8 cellular contexts compared by ENCODE assay signal in genomic region chr12:1939745-1940607, GRCh38. TPM values are rescaled to one million over a fixed set of nuclear protein-coding genes. Genes with fewer than 3 reads are reported as not detected.
DNase-seq lines count a peak whose midpoint lies in the region; ATAC-seq and TF ChIP-seq lines count a peak whose summit lies in the region.

No MANE protein-coding gene starts in this region.

- TF ChIP-seq CTCF in GM12874 (IDR thresholded peaks at IDR 0.05; ENCODE audit: insufficient read depth, low read depth, low read length) (peak; percentile 84), LNCaP clone FGC (IDR thresholded peaks at IDR 0.05; ENCODE audit: control insufficient read depth, extremely low read depth, insufficient read depth) (peak; percentile 96), SK-N-SH (IDR thresholded peaks at IDR 0.05) (peak; percentile 98), omental fat pad (IDR thresholded peaks at IDR 0.05) (peak in 2 of 3 donors; percentile 71 to 75)

- no peaks in the 10 kb centered on the region for H4K20me1 ChIP-seq in SK-N-SH (ENCODE audit: insufficient read depth)

- H3K27ac ChIP-seq in SK-N-SH (ENCODE audit: low read depth in 2 of 2, low read length in 1 of 2) = peak overlapping the region in 1 of 2 experiments; percentile 50; a peak in 1 of 4 replicates

- H2AFZ ChIP-seq in SK-N-SH (ENCODE audit: low read depth) = no peak overlapping the region

- no peak for TF ChIP-seq EP300 in SK-N-SH (IDR thresholded peaks at IDR 0.05; ENCODE audit: borderline replicate concordance in 1 of 2, low read depth in 1 of 2, low read length in 1 of 2)

- H3K4me1 ChIP-seq in SK-N-SH (ENCODE audit: control insufficient read depth in 1 of 2, insufficient read depth in 2 of 2, low read depth in 1 of 2, low read length in 1 of 2) = peaks cover 0 to 32% of the 10 kb centered on the region in 2 experiments; a peak in 2 of 4 replicates

- H3K4me3 ChIP-seq in LNCaP clone FGC (ENCODE audit: low read depth, low read length) (no peak overlapping the region), SK-N-SH (ENCODE audit: low read depth in 2 of 2, low read length in 1 of 2) (no peak overlapping the region; a peak in 1 of 4 replicates)

- H3K4me2 ChIP-seq in SK-N-SH = no peak overlapping the region

- TF ChIP-seq RAD21 in SK-N-SH (IDR thresholded peaks at IDR 0.05; ENCODE audit: low read length) = peak; percentile 98

- CTCF ChIA-PET in SK-N-SH (lab: Yijun Ruan, JAX) = interaction anchor here (0.5 to 5.3 kb wide), 100 partner anchors 9 to 822 kb away, joined by 3 to 349 read pairs (median 5); partner anchors contain the start of genes ADIPOR2, CACNA2D4, LRTM2 and WNT5B

- peaks cover 4% of the 10 kb centered on the region; the same call in 1 of the 2 replicates for H3K79me2 ChIP-seq in SK-N-SH (ENCODE audit: insufficient read depth)

- DNase-seq in LNCaP clone FGC (ENCODE audit: low read depth) (peak; percentile 50), SK-N-SH (peak; percentile 81), germinal center (ENCODE audit: low spot score) (peak; percentile 81), omental fat pad (ENCODE audit: low spot score) (peak; percentile 94), superior temporal gyrus (ENCODE audit: extremely low spot score) (peak; percentile 98)
- DNase-seq in activated naive CD4-positive, alpha-beta T cell treated with Interleukin-2 at 50 U/mL for 16 hours = peak; percentile 89

- no peak overlapping the region for H3K9ac ChIP-seq in SK-N-SH

- no peaks in the 10 kb centered on the region for H3K27me3 ChIP-seq in SK-N-SH (ENCODE audit: insufficient read depth)

- 38% methylated on average over 17 of the region's 17 CpGs for WGBS in SK-N-SH (ENCODE audit: low lambda C conversion rate)

- H3K9me3 ChIP-seq in SK-N-SH = no peaks in the 10 kb centered on the region

- POLR2A ChIA-PET in SK-N-SH (lab: Yijun Ruan, JAX) = interaction anchor here (1.4 to 1.5 kb wide), 2 partner anchors 102 to 144 kb away, joined by 7 to 9 read pairs; no protein-coding TSS in a partner anchor

- H3K36me3 ChIP-seq in SK-N-SH (replicated peaks in 1 of 2; ENCODE audit: control insufficient read depth in 1 of 2, insufficient read depth in 2 of 2, low read length in 1 of 2) = peaks cover 14 to 18% of the 10 kb centered on the region in 2 experiments

- H3K9me2 ChIP-seq in SK-N-SH = no peaks in the 10 kb centered on the region

- peaks cover 3% of the 10 kb centered on the region for H3F3A ChIP-seq in SK-N-SH (replicated peaks; ENCODE audit: insufficient read depth)

- ATAC-seq in omental fat pad (ENCODE audit: low FRiP score) (peak; percentile 83), GM18502 (IDR thresholded peaks at IDR 0.05; ENCODE audit: poor library complexity, unreplicated experiment) (no peak)

TF ChIP-seq in SK-N-SH, 30 proteins besides CTCF, POLR2A, EP300 and RAD21:
- peak; percentile 22; the same call in 1 of the 2 replicates for TF ChIP-seq NRF1 (IDR thresholded peaks at IDR 0.05; ENCODE audit: low read depth, low read length)
- no peak for TF ChIP-seq PBX3 (IDR thresholded peaks at IDR 0.05)
- TF ChIP-seq MAX (IDR thresholded peaks at IDR 0.05; ENCODE audit: low read depth) = no peak
- TF ChIP-seq EZH2phosphoT487 (IDR thresholded peaks at IDR 0.05; ENCODE audit: borderline replicate concordance, low read depth) = no peak
- no peak for TF ChIP-seq USF2 (IDR thresholded peaks at IDR 0.05; ENCODE audit: borderline replicate concordance, low read depth, low read length)
- TF ChIP-seq MEF2A (IDR thresholded peaks at IDR 0.05; ENCODE audit: borderline replicate concordance, low read depth) = no peak
- TF ChIP-seq ELF1 (IDR thresholded peaks at IDR 0.05) = no peak
- no peak for TF ChIP-seq FOXJ3 (CRISPR knock-in tag; IDR thresholded peaks at IDR 0.05)
- TF ChIP-seq SMC3 (IDR thresholded peaks at IDR 0.05; ENCODE audit: low read depth, low read length) = peak; percentile 97
- TF ChIP-seq CHD2 (IDR thresholded peaks at IDR 0.05; ENCODE audit: low read length, partially characterized antibody) = no peak

RNA-seq across cellular contexts. Expression of gene CACNA2D4, which starts 21.5 kb away (rescaled TPM):
- 0.02 TPM in 1 of 2 replicates, not detected in the other for polyA plus RNA-seq in SK-N-SH (2012; rRNA removed)
- not detected in 2 replicates for polyA plus RNA-seq in SK-N-SH (2012; cell fraction: cytosol; rRNA removed)
- polyA plus RNA-seq in SK-N-SH (2012; cell fraction: nucleus; rRNA removed) = 0.02 TPM in 1 of 2 replicates, not detected in the other
- total RNA-seq in omental fat pad = 10 to 100 TPM in 1 of 4 donors, 1 to 10 TPM in 3; 3.9 to 13.0 (median 6.8) TPM
